In the genomic region with DNA sequence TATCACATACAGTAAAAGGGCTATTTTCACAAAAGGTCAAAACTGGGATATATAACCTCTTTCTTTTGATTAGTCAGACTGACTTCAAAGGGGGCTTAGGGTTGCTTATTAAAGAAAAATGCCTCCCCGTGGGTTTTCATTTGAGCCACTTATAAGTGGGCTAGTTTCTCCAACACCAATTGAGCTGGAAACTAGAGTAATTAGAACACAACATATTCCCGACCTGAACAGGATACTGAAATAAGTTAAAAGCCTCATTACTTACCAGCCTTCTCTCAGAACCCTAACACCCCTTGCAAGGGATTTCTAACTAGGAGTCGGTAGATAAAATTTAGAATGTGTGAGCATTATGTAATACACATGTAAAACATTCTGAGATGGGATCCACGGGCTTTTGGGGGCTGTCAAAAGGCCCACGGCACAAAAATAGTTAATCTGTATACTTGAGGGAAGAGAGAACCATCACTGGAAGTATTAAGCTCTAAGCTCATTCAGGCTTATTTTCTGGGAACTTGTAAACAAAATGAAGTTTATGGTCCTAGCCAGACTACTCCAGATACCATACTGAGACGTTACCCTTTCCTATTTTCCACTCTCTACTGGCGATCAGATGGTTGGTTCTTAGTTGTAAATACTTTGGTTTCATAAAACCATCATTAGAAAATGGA, we compare ENCODE assay signal across 8 cellular contexts. TPM values are rescaled to one million over a fixed set of nuclear protein-coding genes. Genes with fewer than 3 reads are reported as not detected.
DNase-seq lines count a peak whose midpoint lies in the region; ATAC-seq and TF ChIP-seq lines count a peak whose summit lies in the region.

No MANE protein-coding gene starts in this region.

- H3K4me3 ChIP-seq in DOHH2 (ENCODE audit: low read length), result peak overlapping the region; percentile 90
- H3K4me3 ChIP-seq in PC-3 (ENCODE audit: low read length), result peak overlapping the region; percentile 81
- peak overlapping the region; percentile 76 for H3K4me3 ChIP-seq in epithelial cell of esophagus (ENCODE audit: low read length)
- peak overlapping the region; percentile 86 for H3K4me3 ChIP-seq in rectal smooth muscle tissue (ENCODE audit: low read length)

- H3K4me2 ChIP-seq in DOHH2 (ENCODE audit: low read length) (peak overlapping the region; percentile 96), PC-3 (ENCODE audit: low read length) (peak overlapping the region; percentile 94)

- peaks cover 38% of the 10 kb centered on the region for H3K36me3 ChIP-seq in DOHH2 (ENCODE audit: control insufficient read depth, low read length)
- H3K36me3 ChIP-seq in PC-3 (ENCODE audit: low read depth, low read length), result no peaks in the 10 kb centered on the region; the same call in 1 of the 2 replicates
- no peaks in the 10 kb centered on the region for H3K36me3 ChIP-seq in rectal smooth muscle tissue (ENCODE audit: control insufficient read depth, insufficient read depth, low read length)

- H3K9ac ChIP-seq in PC-3 (ENCODE audit: low read length) (peak overlapping the region; percentile 99), rectal smooth muscle tissue (ENCODE audit: low read length) (peak overlapping the region; percentile 96)

- H3K27ac ChIP-seq in DOHH2 (ENCODE audit: low read depth, low read length) (peak overlapping the region; percentile 85), PC-3 (ENCODE audit: low read length) (peak overlapping the region; percentile 93), rectal smooth muscle tissue (ENCODE audit: low read depth, low read length) (peak overlapping the region; percentile 96)

- no TSS peak for BruUV-seq in PC-3 (replicated peaks; lab: Mats Ljungman, UMichigan)

- H4K20me1 ChIP-seq in DOHH2 (ENCODE audit: control insufficient read depth, insufficient read depth, low read depth, low read length) (peaks cover 11% of the 10 kb centered on the region; the same call in 1 of the 2 replicates), PC-3 (ENCODE audit: low read length) (no peaks in the 10 kb centered on the region; the same call in 1 of the 2 replicates)

- intact Hi-C loops in PC-3 (cut with micrococcal nuclease), result loop anchor here (2.0 to 10.0 kb wide), 4 partner anchors 18 to 353 kb away; no protein-coding TSS in a partner anchor

- H3K27me3 ChIP-seq in DOHH2 (ENCODE audit: control insufficient read depth, low read length) (no peaks in the 10 kb centered on the region), PC-3 (ENCODE audit: low read length) (no peaks in the 10 kb centered on the region), rectal smooth muscle tissue (ENCODE audit: control insufficient read depth, insufficient read depth, low read length) (no peaks in the 10 kb centered on the region)

- ATAC-seq in PC-3 (no peak), GM19395 (IDR thresholded peaks at IDR 0.05; ENCODE audit: unreplicated experiment) (no peak), GM18861 (IDR thresholded peaks at IDR 0.05; ENCODE audit: unreplicated experiment) (no peak), GM19035 (IDR thresholded peaks at IDR 0.05; ENCODE audit: unreplicated experiment) (no peak)

- H3K4me1 ChIP-seq in DOHH2 (ENCODE audit: control insufficient read depth, low read length) (peaks cover 73% of the 10 kb centered on the region), PC-3 (ENCODE audit: insufficient read depth, low read length) (peaks cover 64% of the 10 kb centered on the region), rectal smooth muscle tissue (ENCODE audit: control insufficient read depth, insufficient read depth, low read length) (peaks cover 21% of the 10 kb centered on the region)

- CTCF ChIA-PET in PC-3 (lab: Charles Lee), result interaction anchor here (0.5 kb wide), 1 partner anchor 24 kb away, joined by 3 read pairs; no protein-coding TSS in a partner anchor

- TF ChIP-seq CTCF in DOHH2 (IDR thresholded peaks at IDR 0.05; ENCODE audit: low read depth, low read length, poor library complexity, severe bottlenecking), result no peak
- TF ChIP-seq CTCF in PC-3 (conservative IDR thresholded peaks at IDR 0.05; ENCODE audit: low read depth, low read length), result no peak
- no peak for TF ChIP-seq CTCF in epithelial cell of esophagus (IDR thresholded peaks at IDR 0.05; ENCODE audit: insufficient read depth, low read depth, low read length, missing control alignments)

- H3K9me3 ChIP-seq in DOHH2 (ENCODE audit: control insufficient read depth, insufficient read depth, low read length) (no peaks in the 10 kb centered on the region), PC-3 (ENCODE audit: low read length) (no peaks in the 10 kb centered on the region)

- H3F3A ChIP-seq in DOHH2 (ENCODE audit: control insufficient read depth, insufficient read depth), result peaks cover 73% of the 10 kb centered on the region
- peaks cover 12% of the 10 kb centered on the region for H3F3A ChIP-seq in PC-3 (ENCODE audit: low read length, unreplicated experiment)

- H3K9me2 ChIP-seq in DOHH2 (replicated peaks; ENCODE audit: control insufficient read depth, low read length), result no peaks in the 10 kb centered on the region
- H3K9me2 ChIP-seq in PC-3 (replicated peaks; ENCODE audit: low read length), result no peaks in the 10 kb centered on the region

- peak overlapping the region; percentile 83; the same call in 1 of the 2 replicates for H2AFZ ChIP-seq in PC-3 (ENCODE audit: low read length)

- H3K79me2 ChIP-seq in DOHH2 (ENCODE audit: control insufficient read depth, low read length) (peaks cover 57% of the 10 kb centered on the region), PC-3 (ENCODE audit: low read length) (peaks cover 26% of the 10 kb centered on the region)

- POLR2A ChIA-PET in PC-3 (lab: Charles Lee; ENCODE audit: unreplicated experiment), result interaction anchor here (0.5 to 1.1 kb wide), 4 partner anchors 26 to 42 kb away, joined by 3 to 20 read pairs (median 8); no protein-coding TSS in a partner anchor

- no peak for DNase-seq in PC-3
- no peak for DNase-seq in epithelial cell of esophagus (ENCODE audit: low read depth)
- no peak for DNase-seq in effector CD8-positive, alpha-beta T cell (lab: John Stamatoyannopoulos, UW)

RNA-seq across cellular contexts. Expression of a gene that starts 29.3 kb away (rescaled TPM):
- 21.8 and 27.4 TPM in 2 replicates for total RNA-seq in PC-3 (2014; rRNA removed)
